ENCODE assay signal across 1 cellular context in the genomic region with DNA sequence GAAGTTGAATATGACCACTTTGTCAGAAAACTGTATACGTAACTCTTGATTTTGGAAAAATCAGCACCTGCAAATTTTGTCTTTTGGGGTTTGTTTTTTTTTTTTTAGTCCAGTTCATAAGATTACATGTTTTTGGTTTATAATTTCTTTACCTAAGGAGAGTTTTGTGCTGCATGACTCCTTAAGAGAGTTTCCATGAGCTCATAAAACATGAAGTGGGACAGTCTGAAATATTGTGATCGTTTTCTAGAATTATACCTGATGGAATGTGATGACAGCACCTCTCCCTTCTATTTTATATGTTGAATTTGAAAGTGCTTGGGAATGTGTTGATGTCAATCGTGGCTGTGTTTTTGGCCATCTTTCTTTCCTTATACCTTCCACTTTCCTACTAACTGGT.
TF ChIP-seq lines count a peak whose summit lies in the region.

No MANE protein-coding gene starts in this region.

TF ChIP-seq in K562, 482 proteins besides CTCF, POLR2A, EP300 and RAD21 (continued from another document):
- TF ChIP-seq, protein P1, sequence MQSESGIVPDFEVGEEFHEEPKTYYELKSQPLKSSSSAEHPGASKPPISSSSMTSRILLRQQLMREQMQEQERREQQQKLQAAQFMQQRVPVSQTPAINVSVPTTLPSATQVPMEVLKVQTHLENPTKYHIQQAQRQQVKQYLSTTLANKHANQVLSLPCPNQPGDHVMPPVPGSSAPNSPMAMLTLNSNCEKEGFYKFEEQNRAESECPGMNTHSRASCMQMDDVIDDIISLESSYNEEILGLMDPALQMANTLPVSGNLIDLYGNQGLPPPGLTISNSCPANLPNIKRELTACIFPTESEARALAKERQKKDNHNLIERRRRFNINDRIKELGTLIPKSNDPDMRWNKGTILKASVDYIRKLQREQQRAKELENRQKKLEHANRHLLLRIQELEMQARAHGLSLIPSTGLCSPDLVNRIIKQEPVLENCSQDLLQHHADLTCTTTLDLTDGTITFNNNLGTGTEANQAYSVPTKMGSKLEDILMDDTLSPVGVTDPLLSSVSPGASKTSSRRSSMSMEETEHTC (IDR thresholded peaks at IDR 0.05) = no peak
